ENCODE assay signal across 2 cellular contexts in genomic region chr5:132145326-132145725, GRCh38.
DNase-seq lines count a peak whose midpoint lies in the region; ATAC-seq, FAIRE-seq and TF ChIP-seq lines count a peak whose summit lies in the region.
"Not testable (repeated sequence)": the region's sequence is repeated elsewhere in the genome, so short reads cannot be mapped to it uniquely, and the experiment has no call there.

No MANE protein-coding gene starts in this region.

- ATAC-seq in K562, result not testable (repeated sequence)

- CTCF ChIA-PET in HEK293 (lab: Yijun Ruan, JAX); K562 (lab: Yijun Ruan, JAX; ENCODE audit: low intra/inter-chr PET ratio): not testable (repeated sequence)

- H3K79me2 ChIP-seq in K562 (ENCODE audit: control insufficient read depth, insufficient read depth, low read length), result not testable (repeated sequence)

- H4K20me1 ChIP-seq in K562 (replicated peaks; ENCODE audit: control insufficient read depth, insufficient read depth, low read length), result not testable (repeated sequence)

- in situ Hi-C loops in K562 (cut with MboI), result not testable (repeated sequence)

- not testable (repeated sequence) for H3K36me3 ChIP-seq in HEK293 (ENCODE audit: control insufficient read depth in 2 of 2, insufficient read depth in 1 of 2, low read length in 2 of 2); K562 (ENCODE audit: control insufficient read depth, insufficient read depth, low read length)

- not testable (repeated sequence) for FAIRE-seq in K562 (lab: Jason Lieb, UNC)

- H3K4me1 ChIP-seq in HEK293 (ENCODE audit: control insufficient read depth, insufficient read depth, low read length); K562 (replicated peaks in 1 of 2; ENCODE audit: control insufficient read depth in 2 of 2, insufficient read depth in 2 of 2, low read length in 2 of 2): not testable (repeated sequence)

- not testable (repeated sequence) for H3K27me3 ChIP-seq in K562 (ENCODE audit: control insufficient read depth in 2 of 2, insufficient read depth in 2 of 2, low read length in 2 of 2)

- not testable (repeated sequence) for TF ChIP-seq CTCF in HEK293 (tag by site-specific recombination; IDR thresholded peaks at IDR 0.05); K562 (IDR thresholded peaks at IDR 0.05 in 2 of 3, conservative IDR thresholded peaks at IDR 0.05 in 1 of 3; ENCODE audit: insufficient read depth in 2 of 3, low read depth in 1 of 3, low read length in 3 of 3)

- POLR2A ChIA-PET in HEK293 (lab: Yijun Ruan, JAX); K562 (lab: Yijun Ruan, JAX): not testable (repeated sequence)

- H3K27ac ChIP-seq in HEK293 (ENCODE audit: extremely low read depth, low read depth, low read length); K562 (ENCODE audit: extremely low read depth, low read depth, low read length): not testable (repeated sequence)

- not testable (repeated sequence) for TF ChIP-seq RAD21 in K562 (CRISPR knock-in tag; conservative IDR thresholded peaks at IDR 0.05 in 1 of 2, IDR thresholded peaks at IDR 0.05 in 1 of 2)

- WGBS in K562 (ENCODE audit: insufficient coverage, low coverage, missing lambda C conversion rate), result 69% methylated on average over 3 of the region's 3 CpGs

- TF ChIP-seq POLR2A in K562 (conservative IDR thresholded peaks at IDR 0.05), result not testable (repeated sequence)

- H3K4me3 ChIP-seq in HEK293 (ENCODE audit: low read depth, low read length); K562: not testable (repeated sequence)

- H3K4me2 ChIP-seq in K562 (ENCODE audit: insufficient read depth, low read length), result not testable (repeated sequence)

- DNase-seq in K562 (ENCODE audit: extremely low read depth in 1 of 4, low spot score in 3 of 4), result not testable (repeated sequence)

- TF ChIP-seq EP300 in K562 (IDR thresholded peaks at IDR 0.05; ENCODE audit: low read length), result not testable (repeated sequence)

- not testable (repeated sequence) for H3K9me3 ChIP-seq in HEK293 (ENCODE audit: control insufficient read depth, insufficient read depth, low read depth, low read length); K562 (replicated peaks; ENCODE audit: control insufficient read depth, insufficient read depth, low read depth, low read length)

- H2AFZ ChIP-seq in K562 (ENCODE audit: low read depth, low read length), result not testable (repeated sequence)

- not testable (repeated sequence) for BruUV-seq in K562 (replicated peaks; lab: Mats Ljungman, UMichigan)

- H3K9me1 ChIP-seq in K562 (ENCODE audit: control insufficient read depth, insufficient read depth, low read length), result not testable (repeated sequence)

- intact Hi-C loops in K562 (cut with micrococcal nuclease), result not testable (repeated sequence)

- H3K9ac ChIP-seq in K562 (ENCODE audit: insufficient read depth in 1 of 2, low read depth in 2 of 2, low read length in 2 of 2), result not testable (repeated sequence)

TF ChIP-seq in HEK293, 187 proteins besides CTCF, POLR2A, EP300 and RAD21:
- TF ChIP-seq ZNF146 (tag by site-specific recombination; IDR thresholded peaks at IDR 0.05), result peak; percentile 63
- TF ChIP-seq, protein P1, sequence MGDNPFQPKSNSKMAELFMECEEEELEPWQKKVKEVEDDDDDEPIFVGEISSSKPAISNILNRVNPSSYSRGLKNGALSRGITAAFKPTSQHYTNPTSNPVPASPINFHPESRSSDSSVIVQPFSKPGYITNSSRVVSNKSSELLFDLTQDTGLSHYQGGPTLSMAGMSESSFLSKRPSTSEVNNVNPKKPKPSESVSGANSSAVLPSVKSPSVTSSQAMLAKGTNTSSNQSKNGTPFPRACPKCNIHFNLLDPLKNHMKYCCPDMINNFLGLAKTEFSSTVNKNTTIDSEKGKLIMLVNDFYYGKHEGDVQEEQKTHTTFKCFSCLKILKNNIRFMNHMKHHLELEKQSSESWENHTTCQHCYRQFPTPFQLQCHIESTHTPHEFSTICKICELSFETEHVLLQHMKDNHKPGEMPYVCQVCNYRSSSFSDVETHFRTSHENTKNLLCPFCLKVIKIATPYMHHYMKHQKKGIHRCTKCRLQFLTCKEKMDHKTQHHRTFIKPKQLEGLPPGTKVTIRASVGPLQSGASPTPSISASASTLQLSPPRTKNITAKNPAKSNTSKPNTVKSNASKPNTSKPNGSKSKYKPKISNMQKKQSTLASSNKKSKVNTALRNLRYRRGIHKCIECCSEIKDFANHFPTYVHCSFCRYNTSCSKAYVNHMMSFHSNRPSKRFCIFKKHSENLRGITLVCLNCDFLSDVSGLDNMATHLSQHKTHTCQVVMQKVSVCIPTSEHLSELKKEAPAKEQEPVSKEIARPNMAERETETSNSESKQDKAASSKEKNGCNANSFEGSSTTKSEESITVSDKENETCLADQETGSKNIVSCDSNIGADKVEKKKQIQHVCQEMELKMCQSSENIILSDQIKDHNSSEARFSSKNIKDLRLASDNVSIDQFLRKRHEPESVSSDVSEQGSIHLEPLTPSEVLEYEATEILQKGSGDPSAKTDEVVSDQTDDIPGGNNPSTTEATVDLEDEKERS (tag by site-specific recombination; IDR thresholded peaks at IDR 0.05), result peak; percentile 34; the same call in 1 of the 2 replicates
TF ChIP-seq in HEK293: peak in this region for 2; not testable (repeated sequence) for 185.

TF ChIP-seq in K562, 482 proteins besides CTCF, POLR2A, EP300 and RAD21:
- peak; percentile 43 for TF ChIP-seq ZNF146 (CRISPR knock-in tag; IDR thresholded peaks at IDR 0.05; ENCODE audit: unreplicated experiment)
- peak; percentile 64; the same call in 1 of the 2 replicates for TF ChIP-seq BCOR (IDR thresholded peaks at IDR 0.05)
- 0 out of 4 replicates have a peak, but pooled peaks have one; percentile 12 to 39 for TF ChIP-seq KDM1A (IDR thresholded peaks at IDR 0.05)
